In the genomic region with DNA sequence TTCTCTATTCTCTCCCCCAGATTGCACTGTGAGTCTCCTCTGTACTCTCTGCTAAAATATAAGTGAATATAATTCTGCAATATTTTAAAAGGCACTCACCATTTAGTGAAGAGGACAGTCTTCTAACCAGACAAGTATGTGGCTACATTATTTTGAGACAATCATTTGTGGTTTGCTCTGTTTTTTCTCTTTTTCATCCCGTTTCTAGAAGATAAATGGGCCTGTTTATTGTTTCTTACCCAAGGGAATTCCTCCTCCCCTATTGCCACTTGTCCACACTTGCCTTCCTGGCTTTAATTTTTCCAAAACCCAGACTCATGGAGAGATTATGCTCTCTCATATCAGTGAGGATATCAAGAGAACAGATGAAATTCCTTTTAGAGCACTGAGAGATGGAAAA, we compare ENCODE assay signal across 33 cellular contexts. TPM values are rescaled to one million over a fixed set of nuclear protein-coding genes. Genes with fewer than 3 reads are reported as not detected.
"Had no signal": no experiment of that assay in that cellular context is flagged by ENCODE, and none has a peak within 500 bp of the region (broad histone marks: within the 10 kb centered on the region; RNA-seq: fewer than 3 reads in every experiment).

No MANE protein-coding gene starts in this region.

- H3K27ac ChIP-seq: VCaP had no signal

- DNase-seq: activated B cell treated with CpG ODN at 0.5 μM for 24 hours; activated CD4-positive, alpha-beta memory T cell treated with anti-CD3 and anti-CD28 coated beads, Interleukin-2, amount 10 ng/mL, durations not matched to agents 7 days and 5 days; activated CD4-positive, alpha-beta T cell treated with anti-CD3 and anti-CD28 coated beads for 36 hours; activated CD4-positive, alpha-beta T cell treated with anti-CD3 and anti-CD28 coated beads for 48 hours; activated CD4-positive, alpha-beta T cell treated with anti-CD3 and anti-CD28 coated beads, Interleukin-2, amount 10 ng/mL, durations not matched to agents 7 days and 5 days; activated CD4-positive, alpha-beta T cell treated with anti-CD3 and anti-CD28 coated beads, Interleukin-2, amount 50 U/mL, for 48 hours; activated CD4-positive, CD25-positive, alpha-beta regulatory T cell treated with anti-CD3 and anti-CD28 coated beads, Interleukin-2, amount 50 U/mL, for 72 hours; activated CD8-positive, alpha-beta memory T cell treated with anti-CD3 and anti-CD28 coated beads for 24 hours; activated CD8-positive, alpha-beta memory T cell treated with anti-CD3 and anti-CD28 coated beads, Interleukin-2, amount 10 ng/mL, durations not matched to agents 7 days and 5 days; activated CD8-positive, alpha-beta memory T cell treated with anti-CD3 and anti-CD28 coated beads, Interleukin-2, amount 50 U/mL, for 48 hours; activated CD8-positive, alpha-beta T cell treated with anti-CD3 and anti-CD28 coated beads, Interleukin-2, amount 10 ng/mL, durations not matched to agents 7 days and 5 days; activated effector memory CD4-positive, alpha-beta T cell treated with Interleukin-2 at 50 U/mL for 16 hours; activated gamma-delta T cell; activated naive CD4-positive, alpha-beta T cell treated with anti-CD3 and anti-CD28 coated beads, Interleukin-2, amount 10 ng/mL, durations not matched to agents 7 days and 5 days; activated naive CD4-positive, alpha-beta T cell treated with Interleukin-2 at 50 U/mL for 16 hours; activated naive CD8-positive, alpha-beta T cell treated with anti-CD3 and anti-CD28 coated beads, Interleukin-2, amount 10 ng/mL, durations not matched to agents 7 days and 5 days; activated naive CD8-positive, alpha-beta T cell treated with anti-CD3 and anti-CD28 coated beads, Interleukin-2, amount 50 U/mL, for 24 hours; activated T-cell treated with anti-CD3 and anti-CD28 coated beads, Interleukin-2, amount 50 U/mL, for 24 hours; activated T-cell treated with anti-CD3 and anti-CD28 coated beads, Interleukin-2, amount 50 U/mL, for 48 hours; amniotic stem cell; aorta; central memory CD4-positive, alpha-beta T cell; T-cell; T-helper 17 cell; T-helper 9 cell had no signal

- ATAC-seq: activated CD4-positive, alpha-beta T cell treated with anti-CD3 and anti-CD28 coated beads for 36 hours; activated CD8-positive, alpha-beta memory T cell treated with anti-CD3 and anti-CD28 coated beads, Interleukin-2, amount 10 ng/mL, durations not matched to agents 7 days and 5 days; activated CD8-positive, alpha-beta T cell treated with anti-CD3 and anti-CD28 coated beads, Interleukin-2, amount 10 ng/mL, durations not matched to agents 7 days and 5 days; activated naive CD8-positive, alpha-beta T cell treated with anti-CD3 and anti-CD28 coated beads, Interleukin-2, amount 50 U/mL, for 24 hours; T-cell; T-helper 17 cell had no signal

- H3K4me1 Mint-ChIP-seq: activated B cell treated with CpG ODN at 0.5 μM for 24 hours; activated CD4-positive, alpha-beta memory T cell treated with anti-CD3 and anti-CD28 coated beads, Interleukin-2, amount 10 ng/mL, durations not matched to agents 7 days and 5 days; activated CD4-positive, alpha-beta T cell treated with anti-CD3 and anti-CD28 coated beads for 36 hours; activated CD4-positive, alpha-beta T cell treated with anti-CD3 and anti-CD28 coated beads, Interleukin-2, amount 10 ng/mL, durations not matched to agents 7 days and 5 days; activated CD8-positive, alpha-beta memory T cell treated with anti-CD3 and anti-CD28 coated beads, Interleukin-2, amount 10 ng/mL, durations not matched to agents 7 days and 5 days; activated naive CD4-positive, alpha-beta T cell treated with anti-CD3 and anti-CD28 coated beads, Interleukin-2, amount 10 ng/mL, durations not matched to agents 7 days and 5 days; activated naive CD4-positive, alpha-beta T cell treated with anti-CD3 and anti-CD28 coated beads, Interleukin-2, amount 50 U/mL, for 24 hours; activated naive CD8-positive, alpha-beta T cell treated with anti-CD3 and anti-CD28 coated beads, Interleukin-2, amount 10 ng/mL, durations not matched to agents 7 days and 5 days; activated naive CD8-positive, alpha-beta T cell treated with anti-CD3 and anti-CD28 coated beads, Interleukin-2, amount 50 U/mL, for 24 hours; brain; T-cell; T-helper 17 cell had no signal

- H3K27me3 Mint-ChIP-seq: activated B cell treated with CpG ODN at 0.5 μM for 24 hours; activated CD4-positive, alpha-beta memory T cell treated with anti-CD3 and anti-CD28 coated beads, Interleukin-2, amount 10 ng/mL, durations not matched to agents 7 days and 5 days; activated CD4-positive, alpha-beta T cell treated with anti-CD3 and anti-CD28 coated beads for 36 hours; activated CD4-positive, alpha-beta T cell treated with anti-CD3 and anti-CD28 coated beads, Interleukin-2, amount 10 ng/mL, durations not matched to agents 7 days and 5 days; activated CD8-positive, alpha-beta memory T cell treated with anti-CD3 and anti-CD28 coated beads, Interleukin-2, amount 10 ng/mL, durations not matched to agents 7 days and 5 days; activated naive CD4-positive, alpha-beta T cell treated with anti-CD3 and anti-CD28 coated beads, Interleukin-2, amount 10 ng/mL, durations not matched to agents 7 days and 5 days; activated naive CD4-positive, alpha-beta T cell treated with anti-CD3 and anti-CD28 coated beads, Interleukin-2, amount 50 U/mL, for 24 hours; activated naive CD8-positive, alpha-beta T cell; activated naive CD8-positive, alpha-beta T cell treated with anti-CD3 and anti-CD28 coated beads, Interleukin-2, amount 10 ng/mL, durations not matched to agents 7 days and 5 days; activated naive CD8-positive, alpha-beta T cell treated with anti-CD3 and anti-CD28 coated beads, Interleukin-2, amount 50 U/mL, for 24 hours; brain; T-helper 17 cell had no signal

- H3K27ac Mint-ChIP-seq: activated B cell treated with CpG ODN at 0.5 μM for 24 hours; activated CD4-positive, alpha-beta memory T cell treated with anti-CD3 and anti-CD28 coated beads, Interleukin-2, amount 10 ng/mL, durations not matched to agents 7 days and 5 days; activated CD4-positive, alpha-beta T cell treated with anti-CD3 and anti-CD28 coated beads for 36 hours; activated CD4-positive, alpha-beta T cell treated with anti-CD3 and anti-CD28 coated beads, Interleukin-2, amount 10 ng/mL, durations not matched to agents 7 days and 5 days; activated CD8-positive, alpha-beta memory T cell treated with anti-CD3 and anti-CD28 coated beads, Interleukin-2, amount 10 ng/mL, durations not matched to agents 7 days and 5 days; activated CD8-positive, alpha-beta T cell treated with anti-CD3 and anti-CD28 coated beads, Interleukin-2, amount 10 ng/mL, durations not matched to agents 7 days and 5 days; activated naive CD4-positive, alpha-beta T cell treated with anti-CD3 and anti-CD28 coated beads, Interleukin-2, amount 10 ng/mL, durations not matched to agents 7 days and 5 days; activated naive CD4-positive, alpha-beta T cell treated with anti-CD3 and anti-CD28 coated beads, Interleukin-2, amount 50 U/mL, for 24 hours; activated naive CD8-positive, alpha-beta T cell; activated naive CD8-positive, alpha-beta T cell treated with anti-CD3 and anti-CD28 coated beads, Interleukin-2, amount 10 ng/mL, durations not matched to agents 7 days and 5 days; activated naive CD8-positive, alpha-beta T cell treated with anti-CD3 and anti-CD28 coated beads, Interleukin-2, amount 50 U/mL, for 24 hours; activated T-cell treated with anti-CD3 and anti-CD28 coated beads, Interleukin-2, amount 50 U/mL, for 24 hours; activated T-helper 2 cell treated with anti-CD3 and anti-CD28 coated beads, Interferon-gamma antibody, Interleukin-2, Interleukin-4, amounts not matched to agents 10 μg/mL and 5 μg/mL and 100 μg/mL, durations not matched to agents 14 hours and 24 hours and 36 hours; brain; T-cell; T-helper 17 cell; T-helper 2 cell treated with Interferon-gamma antibody and Interleukin-4, amounts not matched to agents 5 μg/mL and 100 μg/mL, for 36 hours had no signal

- FAIRE-seq: TTC549 had no signal

- H3K36me3 Mint-ChIP-seq: activated CD8-positive, alpha-beta memory T cell treated with anti-CD3 and anti-CD28 coated beads, Interleukin-2, amount 10 ng/mL, durations not matched to agents 7 days and 5 days; activated naive CD4-positive, alpha-beta T cell treated with anti-CD3 and anti-CD28 coated beads, Interleukin-2, amount 10 ng/mL, durations not matched to agents 7 days and 5 days; activated naive CD4-positive, alpha-beta T cell treated with anti-CD3 and anti-CD28 coated beads, Interleukin-2, amount 50 U/mL, for 24 hours; activated naive CD8-positive, alpha-beta T cell; activated naive CD8-positive, alpha-beta T cell treated with anti-CD3 and anti-CD28 coated beads, Interleukin-2, amount 10 ng/mL, durations not matched to agents 7 days and 5 days; brain; T-cell had no signal

- H3K9me3 Mint-ChIP-seq: activated B cell treated with CpG ODN at 0.5 μM for 24 hours; activated CD4-positive, alpha-beta memory T cell treated with anti-CD3 and anti-CD28 coated beads, Interleukin-2, amount 10 ng/mL, durations not matched to agents 7 days and 5 days; activated CD4-positive, alpha-beta T cell treated with anti-CD3 and anti-CD28 coated beads, Interleukin-2, amount 10 ng/mL, durations not matched to agents 7 days and 5 days; activated naive CD4-positive, alpha-beta T cell treated with anti-CD3 and anti-CD28 coated beads, Interleukin-2, amount 50 U/mL, for 24 hours; activated naive CD8-positive, alpha-beta T cell treated with anti-CD3 and anti-CD28 coated beads, Interleukin-2, amount 10 ng/mL, durations not matched to agents 7 days and 5 days; activated T-cell treated with anti-CD3 and anti-CD28 coated beads, Interleukin-2, amount 50 U/mL, for 24 hours; activated T-helper 2 cell treated with anti-CD3 and anti-CD28 coated beads, Interferon-gamma antibody, Interleukin-2, Interleukin-4, amounts not matched to agents 10 μg/mL and 5 μg/mL and 100 μg/mL, durations not matched to agents 14 hours and 24 hours and 36 hours; brain; T-cell had no signal

- H3K4me3 Mint-ChIP-seq: activated B cell treated with CpG ODN at 0.5 μM for 24 hours; activated CD4-positive, alpha-beta memory T cell treated with anti-CD3 and anti-CD28 coated beads, Interleukin-2, amount 10 ng/mL, durations not matched to agents 7 days and 5 days; activated CD4-positive, alpha-beta T cell treated with anti-CD3 and anti-CD28 coated beads for 36 hours; activated CD4-positive, alpha-beta T cell treated with anti-CD3 and anti-CD28 coated beads, Interleukin-2, amount 10 ng/mL, durations not matched to agents 7 days and 5 days; activated CD8-positive, alpha-beta memory T cell treated with anti-CD3 and anti-CD28 coated beads, Interleukin-2, amount 10 ng/mL, durations not matched to agents 7 days and 5 days; activated CD8-positive, alpha-beta T cell treated with anti-CD3 and anti-CD28 coated beads, Interleukin-2, amount 10 ng/mL, durations not matched to agents 7 days and 5 days; activated naive CD4-positive, alpha-beta T cell treated with anti-CD3 and anti-CD28 coated beads, Interleukin-2, amount 10 ng/mL, durations not matched to agents 7 days and 5 days; activated naive CD4-positive, alpha-beta T cell treated with anti-CD3 and anti-CD28 coated beads, Interleukin-2, amount 50 U/mL, for 24 hours; activated naive CD8-positive, alpha-beta T cell; activated naive CD8-positive, alpha-beta T cell treated with anti-CD3 and anti-CD28 coated beads, Interleukin-2, amount 10 ng/mL, durations not matched to agents 7 days and 5 days; activated naive CD8-positive, alpha-beta T cell treated with anti-CD3 and anti-CD28 coated beads, Interleukin-2, amount 50 U/mL, for 24 hours; activated T-cell treated with anti-CD3 and anti-CD28 coated beads, Interleukin-2, amount 50 U/mL, for 24 hours; brain; T-cell; T-helper 17 cell; T-helper 2 cell treated with Interferon-gamma antibody and Interleukin-4, amounts not matched to agents 5 μg/mL and 100 μg/mL, for 36 hours had no signal

RNA-seq across cellular contexts. Expression of a gene that starts 18.6 kb away (rescaled TPM):
- total RNA-seq: activated B cell treated with CpG ODN at 0.5 μM for 24 hours; activated CD4-positive, alpha-beta memory T cell treated with anti-CD3 and anti-CD28 coated beads, Interleukin-2, amount 10 ng/mL, durations not matched to agents 7 days and 5 days; activated CD4-positive, alpha-beta T cell treated with anti-CD3 and anti-CD28 coated beads for 36 hours; activated CD4-positive, alpha-beta T cell treated with anti-CD3 and anti-CD28 coated beads, Interleukin-2, amount 10 ng/mL, durations not matched to agents 7 days and 5 days; activated CD8-positive, alpha-beta memory T cell treated with anti-CD3 and anti-CD28 coated beads, Interleukin-2, amount 10 ng/mL, durations not matched to agents 7 days and 5 days; activated CD8-positive, alpha-beta T cell treated with anti-CD3 and anti-CD28 coated beads, Interleukin-2, amount 10 ng/mL, durations not matched to agents 7 days and 5 days; activated naive CD8-positive, alpha-beta T cell treated with anti-CD3 and anti-CD28 coated beads, Interleukin-2, amount 10 ng/mL, durations not matched to agents 7 days and 5 days; activated T-helper 2 cell treated with anti-CD3 and anti-CD28 coated beads, Interferon-gamma antibody, Interleukin-2, Interleukin-4, amounts not matched to agents 10 μg/mL and 5 μg/mL and 100 μg/mL, durations not matched to agents 14 hours and 24 hours and 36 hours; T-cell; T-helper 1 cell treated with Interleukin-12 subunit alpha and Interleukin-12 subunit beta and Interleukin-4 antibody, amounts not matched to agents 30 ng/mL and 1 ng/mL, for 36 hours; T-helper 17 cell had no signal
